In the genomic region with DNA sequence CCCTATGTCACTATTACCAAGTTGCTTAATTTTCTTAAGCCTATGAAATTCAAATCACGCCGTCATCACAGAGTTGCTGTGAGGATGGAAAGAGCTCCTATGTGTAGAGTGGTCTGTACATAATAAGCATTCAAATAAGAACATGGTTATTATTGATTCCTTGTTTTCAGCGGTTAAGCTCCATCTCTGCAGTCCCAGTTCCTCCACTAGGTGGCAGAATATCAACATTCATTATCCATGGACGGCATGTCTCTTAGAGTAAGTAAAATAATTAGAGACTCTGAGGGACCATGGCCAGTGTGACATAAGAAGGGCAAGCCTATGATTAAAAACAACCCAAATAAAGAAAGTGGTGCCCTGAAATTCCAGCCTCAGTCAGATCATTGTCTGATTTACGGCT, we compare ENCODE assay signal across 8 cellular contexts.
DNase-seq lines count a peak whose midpoint lies in the region; ATAC-seq and TF ChIP-seq lines count a peak whose summit lies in the region.

No MANE protein-coding gene starts in this region.

- H3K27me3 ChIP-seq in ovary: no peaks in the 10 kb centered on the region

- H3K9me3 ChIP-seq in ovary: no peaks in the 10 kb centered on the region

- TF ChIP-seq CTCF in CD14-positive monocyte (IDR thresholded peaks at IDR 0.05): peak; percentile 72
- TF ChIP-seq CTCF in WI38 (IDR thresholded peaks at IDR 0.05; ENCODE audit: low read depth, low read length): peak; percentile 65
- peak; percentile 60 for TF ChIP-seq CTCF in fibroblast of pulmonary artery (IDR thresholded peaks at IDR 0.05; ENCODE audit: low read length, missing control alignments)
- TF ChIP-seq CTCF in ovary (IDR thresholded peaks at IDR 0.05): peak; percentile 26 to 73 (median 66)

- ATAC-seq in GM19351 (IDR thresholded peaks at IDR 0.05; ENCODE audit: unreplicated experiment) (peak; percentile 88), GM19324 (IDR thresholded peaks at IDR 0.05; ENCODE audit: low FRiP score, unreplicated experiment) (no peak)

- no peaks in the 10 kb centered on the region for H3K36me3 Mint-ChIP-seq in CD14-positive monocyte

- peaks cover 0 to 7% (median 0%) of the 10 kb centered on the region in 7 donors for H3K9me3 Mint-ChIP-seq in CD14-positive monocyte

- H3K4me1 ChIP-seq in ovary (ENCODE audit: insufficient read depth): no peaks in the 10 kb centered on the region

- H3K4me3 ChIP-seq in WI38 (ENCODE audit: low read depth, low read length) (no peak overlapping the region), fibroblast of pulmonary artery (replicated peaks; ENCODE audit: low read depth, low read length) (no peak overlapping the region), ovary (no peak overlapping the region)

- 12 to 22% (median 18%) methylated on average over 5 of the region's 5 CpGs for WGBS in ovary, 3 donors

- H3K27ac ChIP-seq in ovary: no peak overlapping the region

- no peaks in the 10 kb centered on the region for H3K4me1 Mint-ChIP-seq in CD14-positive monocyte

- peaks cover 0 to 6% (median 2%) of the 10 kb centered on the region in 3 donors for H3K27me3 Mint-ChIP-seq in CD14-positive monocyte (ENCODE audit: low read depth in 3 of 3)

- TF ChIP-seq POLR2A in ovary (IDR thresholded peaks at IDR 0.05): no peak

- no peak overlapping the region for H3K27ac Mint-ChIP-seq in CD14-positive monocyte

- H3K4me3 Mint-ChIP-seq in CD14-positive monocyte: no peak overlapping the region

- intact Hi-C loops in CD14-positive monocyte (cut with micrococcal nuclease): loop anchor here (5.0 to 10.0 kb wide), 3 partner anchors 342 to 452 kb away; no protein-coding TSS in a partner anchor
- intact Hi-C loops in ovary (cut with DNase I): loop anchor here in 3 of 4 donors (5.0 to 10.0 kb wide), 6 partner anchors 122 to 445 kb away; a partner anchor contains a TSS

- H3K36me3 ChIP-seq in ovary: no peaks in the 10 kb centered on the region

- DNase-seq in CD14-positive monocyte (ENCODE audit: low spot score): no peak
- DNase-seq in NCI-H1694 treated with DMSO at 0.1 percent for 48 hours (lab: John Stamatoyannopoulos, UW): peak; percentile 70
- DNase-seq in fibroblast of pulmonary artery (ENCODE audit: low read depth): peak; percentile 60
- peak in 2 of 5 donors; percentile 32 to 55 for DNase-seq in ovary
- no peak for DNase-seq in SKM-1 (lab: John Stamatoyannopoulos, UW; ENCODE audit: unreplicated experiment)

- no peak for TF ChIP-seq EP300 in ovary (IDR thresholded peaks at IDR 0.05)

Comparison
In these comparisons a context has a peak if more than half of its experiments do, and no peak if none do; other contexts are left out.
1. DNase-seq: peak in NCI-H1694 treated with DMSO at 0.1 percent for 48 hours (single experiment) and fibroblast of pulmonary artery (single experiment); none in CD14-positive monocyte (single experiment) and SKM-1 (single experiment).
2. Peak in every context shown above with its lines, with median percentiles within 50 percentile points of each other: CTCF ChIP-seq.